In the genomic region with DNA sequence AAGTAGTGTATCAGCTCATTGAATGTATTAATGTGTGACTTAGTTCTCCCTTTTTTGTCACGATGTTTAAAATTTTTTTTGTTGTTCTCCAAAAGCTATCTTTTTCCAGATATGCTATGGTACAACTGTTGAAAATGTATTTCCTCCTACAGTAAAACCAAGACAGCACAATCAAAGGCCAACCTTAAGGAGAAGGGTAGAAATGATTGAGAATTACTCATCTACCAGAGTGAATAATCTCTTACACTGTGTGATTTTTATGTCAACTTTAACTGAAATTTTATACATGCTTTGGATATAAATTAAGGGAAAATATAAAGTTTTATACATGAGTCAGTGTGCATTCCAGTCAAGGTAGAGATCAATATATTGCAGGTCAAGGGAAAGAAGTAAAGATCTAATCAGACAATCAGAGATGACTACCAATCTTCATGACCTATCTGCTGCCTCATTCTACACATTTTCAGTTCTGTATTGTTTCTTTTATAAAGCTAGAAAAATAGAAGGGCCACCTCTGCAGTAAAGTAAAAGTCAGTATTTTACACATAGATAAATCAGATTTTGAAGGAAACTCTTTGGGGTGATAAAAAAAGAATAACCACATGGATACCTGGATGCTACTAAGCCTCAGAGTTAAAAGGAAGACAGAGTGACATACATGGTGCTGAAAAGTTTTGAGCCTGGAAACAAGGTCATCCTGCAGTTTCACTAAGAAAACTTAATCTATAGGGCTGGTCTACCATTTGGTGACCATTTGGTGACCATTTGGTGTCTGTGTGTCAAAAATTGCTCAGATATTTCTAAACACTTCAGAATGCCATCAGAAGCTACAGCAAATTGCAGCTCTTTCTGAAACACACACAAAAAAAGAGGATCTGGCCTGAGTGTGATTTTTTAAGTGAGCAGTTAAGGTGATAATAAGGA, we compare ENCODE assay signal across 10 cellular contexts. TPM values are rescaled to one million over a fixed set of nuclear protein-coding genes. Genes with fewer than 3 reads are reported as not detected.
DNase-seq lines count a peak whose midpoint lies in the region; ATAC-seq, FAIRE-seq and TF ChIP-seq lines count a peak whose summit lies in the region.
"Had no signal": no experiment of that assay in that cellular context is flagged by ENCODE, and none has a peak within 500 bp of the region (broad histone marks: within the 10 kb centered on the region; RNA-seq: fewer than 3 reads in every experiment).

No MANE protein-coding gene starts in this region.

- ATAC-seq in HG02678 (IDR thresholded peaks at IDR 0.05; ENCODE audit: unreplicated experiment) (peak; percentile 45), HepG2 (no peak), HG02763 (IDR thresholded peaks at IDR 0.05; ENCODE audit: unreplicated experiment) (no peak)

- TF ChIP-seq POLR2A in HepG2 (IDR thresholded peaks at IDR 0.05; ENCODE audit: insufficient read depth in 1 of 2, low read depth in 2 of 2, low read length in 2 of 2): no peak

- peaks cover 46% of the 10 kb centered on the region for H3K4me1 Mint-ChIP-seq in nephron progenitor cell

- peaks cover 48% of the 10 kb centered on the region for H3K9me3 Mint-ChIP-seq in nephron progenitor cell

- H3K27me3 Mint-ChIP-seq in nephron progenitor cell (ENCODE audit: low read depth, poor library complexity): no peaks in the 10 kb centered on the region
- H3K27me3 Mint-ChIP-seq: stimulated activated naive CD8-positive, alpha-beta T cell treated with anti-CD3 and anti-CD28 coated beads, Interleukin-15, Interleukin-2, amounts not matched to agents 100 ng/mL and 50 ng/mL, for 24 hours had no signal

- TF ChIP-seq RAD21 in HepG2 (CRISPR knock-in tag; IDR thresholded peaks at IDR 0.05): no peak

- H3K36me3 ChIP-seq in BE2C (no peaks in the 10 kb centered on the region; the same call in 1 of the 2 replicates), HepG2 (replicated peaks in 1 of 2; ENCODE audit: control insufficient read depth in 1 of 2, insufficient read depth in 2 of 2, low read length in 2 of 2) (no peaks in the 10 kb centered on the region)

- no peak overlapping the region for H3K9ac ChIP-seq in HepG2 (ENCODE audit: insufficient read depth, low read depth, low read length)

- no peak overlapping the region for H3K4me2 ChIP-seq in HepG2 (ENCODE audit: low read depth, low read length)

- peaks cover 32% of the 10 kb centered on the region for H3K36me3 Mint-ChIP-seq in nephron progenitor cell (ENCODE audit: low read depth)

- 0% methylated on average over 1 of the region's 1 CpG for WGBS in HepG2 (ENCODE audit: low lambda C conversion rate)

- H3K79me2 ChIP-seq in HepG2 (ENCODE audit: insufficient read depth, low read length): no peaks in the 10 kb centered on the region

- in situ Hi-C loops in HepG2 (cut with HindIII; ENCODE audit: extremely low pct_ligation_motif_present, low pct_unique_long_range_greater_than_20kb): no loop called here

- H3K27ac ChIP-seq in coronary artery (no peak overlapping the region), HepG2 (ENCODE audit: extremely low read length, insufficient read depth, low read length) (no peak overlapping the region)

- no peak for FAIRE-seq in HepG2 (lab: Jason Lieb, UNC)

- POLR2A ChIA-PET in HepG2 (lab: Yijun Ruan, JAX): no interaction called here

- peak overlapping the region; percentile 75 for H3K4me3 ChIP-seq in BE2C (ENCODE audit: low read depth, low read length)
- H3K4me3 ChIP-seq in coronary artery: peak overlapping the region; percentile 71
- H3K4me3 ChIP-seq in HepG2 (replicated peaks in 1 of 3; ENCODE audit: insufficient read depth in 1 of 3, low read depth in 2 of 3, low read length in 3 of 3): no peak overlapping the region

- DNase-seq in BE2C: no peak
- no peak for DNase-seq in coronary artery (ENCODE audit: low spot score)
- DNase-seq in nephron progenitor cell: no peak
- DNase-seq in HepG2 (ENCODE audit: low spot score): no peak
- DNase-seq in NCI-H1105 (lab: John Stamatoyannopoulos, UW): no peak
- DNase-seq in NCI-H2029 (lab: John Stamatoyannopoulos, UW): no peak
- DNase-seq: NCI-H1048 had no signal

- CTCF ChIA-PET in HepG2 (lab: Yijun Ruan, JAX; ENCODE audit: low intra/inter-chr PET ratio, low total read pairs): no interaction called here

- H3K27me3 ChIP-seq in BE2C (no peaks in the 10 kb centered on the region), HepG2 (ENCODE audit: control insufficient read depth in 1 of 2, insufficient read depth in 2 of 2, low read length in 2 of 2) (no peaks in the 10 kb centered on the region)

- TF ChIP-seq CTCF in BE2C (IDR thresholded peaks at IDR 0.05; ENCODE audit: low read depth, low read length) (no peak), coronary artery (IDR thresholded peaks at IDR 0.05) (no peak), nephron progenitor cell (IDR thresholded peaks at IDR 0.05) (no peak), HepG2 (CRISPR knock-in tag; IDR thresholded peaks at IDR 0.05) (no peak)

- peak overlapping the region; percentile 89 for H3K4me3 Mint-ChIP-seq in nephron progenitor cell
- H3K4me3 Mint-ChIP-seq: stimulated activated naive CD8-positive, alpha-beta T cell treated with anti-CD3 and anti-CD28 coated beads, Interleukin-15, Interleukin-2, amounts not matched to agents 100 ng/mL and 50 ng/mL, for 24 hours had no signal

- H3K9me3 ChIP-seq in BE2C (no peaks in the 10 kb centered on the region), HepG2 (ENCODE audit: low read length) (no peaks in the 10 kb centered on the region)

- no peaks in the 10 kb centered on the region for H4K20me1 ChIP-seq in HepG2 (ENCODE audit: insufficient read depth, low read length)

- intact Hi-C loops in HepG2 (cut with micrococcal nuclease; ENCODE audit: unreplicated experiment): no loop called here

- H3K27ac Mint-ChIP-seq in nephron progenitor cell: peak overlapping the region; percentile 59
- H3K27ac Mint-ChIP-seq: stimulated activated naive CD8-positive, alpha-beta T cell treated with anti-CD3 and anti-CD28 coated beads, Interleukin-15, Interleukin-2, amounts not matched to agents 100 ng/mL and 50 ng/mL, for 24 hours had no signal

- TF ChIP-seq EP300 in HepG2 (IDR thresholded peaks at IDR 0.05; ENCODE audit: low read depth in 2 of 2, low read length in 2 of 2) (no peak), HepG2 (CRISPR knock-in tag; IDR thresholded peaks at IDR 0.05; ENCODE audit: borderline replicate concordance) (no peak)

- H3K4me1 ChIP-seq in BE2C (no peaks in the 10 kb centered on the region; the same call in 1 of the 2 replicates), HepG2 (ENCODE audit: insufficient read depth, low read length) (peaks cover 6% of the 10 kb centered on the region; the same call in 1 of the 2 replicates)

- no TSS peak for BruUV-seq in HepG2 (replicated peaks; lab: Mats Ljungman, UMichigan)

- no peak overlapping the region for H2AFZ ChIP-seq in HepG2 (ENCODE audit: low read length)

RNA-seq across cellular contexts. Expression of a gene that starts 1.6 kb away (rescaled TPM):
- polyA plus RNA-seq in BE2C (2012; ENCODE audit: insufficient read depth, insufficient read length, low read depth): 4.6 TPM
- total RNA-seq in HepG2 (2016; rRNA removed; fragmentation: Illumina TruSeq; extraction: Trizol): 1.2 and 1.6 TPM in 2 replicates
- total RNA-seq in HepG2 (2016; cell fraction: cytosol; rRNA removed; fragmentation: Illumina TruSeq; extraction: Trizol; ENCODE audit: low read depth): 0.71 and 1.4 TPM in 2 replicates
- total RNA-seq in HepG2 (2016; cell fraction: insoluble cytoplasmic fraction; rRNA removed; fragmentation: Illumina TruSeq; extraction: Trizol): 1.1 and 1.3 TPM in 2 replicates
- total RNA-seq in HepG2 (2016; cell fraction: membrane; rRNA removed; fragmentation: Illumina TruSeq; extraction: Trizol): 0.65 and 1.0 TPM in 2 replicates
- total RNA-seq in HepG2 (2016; cell fraction: nucleus; rRNA removed; fragmentation: Illumina TruSeq; extraction: Trizol): 2.6 and 3.1 TPM in 2 replicates
- polyA plus RNA-seq in HepG2 (2011; rRNA removed): 35.1 and 36.2 TPM in 2 replicates
- 18.9 and 26.8 TPM in 2 replicates for polyA plus RNA-seq in HepG2 (2011; cell fraction: cytosol; rRNA removed)
- polyA plus RNA-seq in HepG2 (2011; cell fraction: nucleus; rRNA removed): 61.6 and 61.9 TPM in 2 replicates
- 38.3 and 45.6 TPM in 2 replicates for polyA plus RNA-seq in HepG2 (2012)
- 0.19 and 0.20 TPM in 2 replicates for polyA plus RNA-seq in HepG2 (2016; cell fraction: cytosol; fragmentation: Illumina TruSeq; extraction: Trizol; ENCODE audit: low read depth)
- polyA plus RNA-seq in HepG2 (2016; cell fraction: insoluble cytoplasmic fraction; fragmentation: Illumina TruSeq; extraction: Trizol; ENCODE audit: low read depth): 1.0 and 1.2 TPM in 2 replicates
- polyA plus RNA-seq in HepG2 (2016; cell fraction: membrane; fragmentation: Illumina TruSeq; extraction: Trizol; ENCODE audit: low read depth): 0.33 and 0.39 TPM in 2 replicates
- polyA plus RNA-seq in HepG2 (2016; cell fraction: nucleus; fragmentation: Illumina TruSeq; extraction: Trizol; ENCODE audit: insufficient read depth, low read depth): 1.3 and 1.8 TPM in 2 replicates
- polyA minus RNA-seq in HepG2 (2011; rRNA and poly(A)+ RNA removed; ENCODE audit: low replicate concordance): 22.1 and 78.9 TPM in 2 replicates
- 20.6 and 29.7 TPM in 2 replicates for polyA minus RNA-seq in HepG2 (2011; cell fraction: cytosol; rRNA and poly(A)+ RNA removed)
- 290 and 300 TPM in 2 replicates for polyA minus RNA-seq in HepG2 (2011; cell fraction: nucleus; rRNA and poly(A)+ RNA removed)

RNA-seq across cellular contexts. Expression of a gene that starts 55.9 kb away (rescaled TPM):
- polyA plus RNA-seq in BE2C (2012; ENCODE audit: insufficient read depth, insufficient read length, low read depth): 3.0 TPM
- total RNA-seq in HepG2 (2016; rRNA removed; fragmentation: Illumina TruSeq; extraction: Trizol): 15.5 and 16.7 TPM in 2 replicates
- total RNA-seq in HepG2 (2016; cell fraction: cytosol; rRNA removed; fragmentation: Illumina TruSeq; extraction: Trizol; ENCODE audit: low read depth): 1.9 and 2.5 TPM in 2 replicates
- 14.8 and 17.2 TPM in 2 replicates for total RNA-seq in HepG2 (2016; cell fraction: insoluble cytoplasmic fraction; rRNA removed; fragmentation: Illumina TruSeq; extraction: Trizol)
- total RNA-seq in HepG2 (2016; cell fraction: membrane; rRNA removed; fragmentation: Illumina TruSeq; extraction: Trizol): 9.3 and 10.2 TPM in 2 replicates
- 21.2 and 23.1 TPM in 2 replicates for total RNA-seq in HepG2 (2016; cell fraction: nucleus; rRNA removed; fragmentation: Illumina TruSeq; extraction: Trizol)
- 3.1 and 3.8 TPM in 2 replicates for polyA plus RNA-seq in HepG2 (2011; rRNA removed)
- polyA plus RNA-seq in HepG2 (2011; cell fraction: cytosol; rRNA removed): 1.9 and 2.8 TPM in 2 replicates
- 4.5 and 5.1 TPM in 2 replicates for polyA plus RNA-seq in HepG2 (2011; cell fraction: nucleus; rRNA removed)
- 5.9 and 7.7 TPM in 2 replicates for polyA plus RNA-seq in HepG2 (2012)
- polyA plus RNA-seq in HepG2 (2016; cell fraction: cytosol; fragmentation: Illumina TruSeq; extraction: Trizol; ENCODE audit: low read depth): 1.2 TPM in 2 replicates
- polyA plus RNA-seq in HepG2 (2016; cell fraction: insoluble cytoplasmic fraction; fragmentation: Illumina TruSeq; extraction: Trizol; ENCODE audit: low read depth): 11.5 and 12.0 TPM in 2 replicates
- 3.6 and 4.8 TPM in 2 replicates for polyA plus RNA-seq in HepG2 (2016; cell fraction: membrane; fragmentation: Illumina TruSeq; extraction: Trizol; ENCODE audit: low read depth)
- polyA plus RNA-seq in HepG2 (2016; cell fraction: nucleus; fragmentation: Illumina TruSeq; extraction: Trizol; ENCODE audit: insufficient read depth, low read depth): 11.2 and 11.6 TPM in 2 replicates
- 2.8 and 5.2 TPM in 2 replicates for polyA minus RNA-seq in HepG2 (2011; rRNA and poly(A)+ RNA removed; ENCODE audit: low replicate concordance)
- 6.3 and 8.1 TPM in 2 replicates for polyA minus RNA-seq in HepG2 (2011; cell fraction: cytosol; rRNA and poly(A)+ RNA removed)
- 37.7 and 39.1 TPM in 2 replicates for polyA minus RNA-seq in HepG2 (2011; cell fraction: nucleus; rRNA and poly(A)+ RNA removed)

Comparison
In these comparisons a context has a peak if more than half of its experiments do, and no peak if none do; other contexts are left out.
1. H3K4me3 ChIP-seq: peak in BE2C (single experiment) and coronary artery (single experiment); none in HepG2 (0 of 3).